Comparison of ENCODE assay signal across 8 cellular contexts in genomic region chr5:148730955-148731898, GRCh38.
DNase-seq lines count a peak whose midpoint lies in the region; ATAC-seq and TF ChIP-seq lines count a peak whose summit lies in the region.

No MANE protein-coding gene starts in this region.

- H3K4me3 Mint-ChIP-seq in CD8-positive, alpha-beta memory T cell, result peak overlapping the region; percentile 59 to 89 (median 79)
- peak overlapping the region; percentile 82 for H3K4me3 Mint-ChIP-seq in memory B cell

- H3K4me1 Mint-ChIP-seq in CD8-positive, alpha-beta memory T cell, result peaks cover 10 to 23% (median 18%) of the 10 kb centered on the region in 3 donors
- peaks cover 22% of the 10 kb centered on the region for H3K4me1 Mint-ChIP-seq in memory B cell

- ATAC-seq in GM19452 (IDR thresholded peaks at IDR 0.05; ENCODE audit: unreplicated experiment) (peak; percentile 94), HG03520 (IDR thresholded peaks at IDR 0.05; ENCODE audit: unreplicated experiment) (peak; percentile 88), memory B cell (ENCODE audit: low read depth) (peak; percentile 94)

- no peak overlapping the region for H3K4me3 ChIP-seq in CD8-positive, alpha-beta memory T cell (ENCODE audit: low read length)
- peak overlapping the region in 16 of 59 donors; percentile 2 to 35 (median 16) for H3K4me3 ChIP-seq in dorsolateral prefrontal cortex

- peak; percentile 38 to 76 (median 58) for DNase-seq in CD8-positive, alpha-beta memory T cell
- DNase-seq in NCI-H69 (lab: John Stamatoyannopoulos, UW) (peak; percentile 89), dorsolateral prefrontal cortex (peak in 9 of 10 donors; percentile 27 to 90 (median 65)), memory B cell (ENCODE audit: low spot score in 2 of 2) (peak; percentile 42 to 66)
- peak; percentile 59 for DNase-seq in activated CD4-positive, alpha-beta T cell treated with anti-CD3 and anti-CD28 coated beads, Interleukin-2, amount 50 U/mL, for 1 hour
- peak; percentile 22 to 52 for DNase-seq in stimulated activated CD8-positive, alpha-beta memory T cell treated with anti-CD3 and anti-CD28 coated beads, Interleukin-15, amount 100 ng/mL, for 48 hours (ENCODE audit: low read depth in 2 of 2)

- H3K4me1 ChIP-seq in CD8-positive, alpha-beta memory T cell (ENCODE audit: insufficient read depth, low read length), result no peaks in the 10 kb centered on the region

- CTCF ChIA-PET in CD8-positive, alpha-beta memory T cell (lab: Charles Lee), result interaction anchor here (0.6 to 15.9 kb wide), 43 partner anchors 8 to 614 kb away, joined by 3 to 249 read pairs (median 4); partner anchors contain the start of gene GRPEL2

- peaks cover 3 to 4% of the 10 kb centered on the region in 2 donors for H3K27me3 Mint-ChIP-seq in CD8-positive, alpha-beta memory T cell
- no peaks in the 10 kb centered on the region for H3K27me3 Mint-ChIP-seq in memory B cell

- H3K36me3 Mint-ChIP-seq in CD8-positive, alpha-beta memory T cell, result no peaks in the 10 kb centered on the region
- no peaks in the 10 kb centered on the region for H3K36me3 Mint-ChIP-seq in memory B cell

- POLR2A ChIA-PET in CD8-positive, alpha-beta memory T cell (lab: Charles Lee), result no interaction called here

- TF ChIP-seq CTCF in dorsolateral prefrontal cortex (IDR thresholded peaks at IDR 0.05 in 54 of 56, conservative IDR thresholded peaks at IDR 0.05 in 2 of 56; ENCODE audit: low read depth in 1 of 56, partially characterized antibody in 56 of 56), result peak in 55 of 56 donors; percentile 93 to 100 (median 99)

- H3K36me3 ChIP-seq in CD8-positive, alpha-beta memory T cell (ENCODE audit: insufficient read depth, low read length), result no peaks in the 10 kb centered on the region

- no peaks in the 10 kb centered on the region for H3K9me3 Mint-ChIP-seq in CD8-positive, alpha-beta memory T cell
- H3K9me3 Mint-ChIP-seq in memory B cell, result no peaks in the 10 kb centered on the region

- peak overlapping the region in 7 of 8 donors; percentile 23 to 83 (median 69) for H3K27ac Mint-ChIP-seq in CD8-positive, alpha-beta memory T cell
- peak overlapping the region; percentile 68 for H3K27ac Mint-ChIP-seq in memory B cell

- H3K9me3 ChIP-seq in CD8-positive, alpha-beta memory T cell (ENCODE audit: low read length), result no peaks in the 10 kb centered on the region

- intact Hi-C loops in dorsolateral prefrontal cortex (cut with DNase I), result loop anchor here (2.0 to 10.0 kb wide), 5 partner anchors 286 to 554 kb away; no protein-coding TSS in a partner anchor

- peak overlapping the region; percentile 10 for H3K27ac ChIP-seq in CD8-positive, alpha-beta memory T cell (ENCODE audit: low read depth, low read length)
- H3K27ac ChIP-seq in dorsolateral prefrontal cortex, result peak overlapping the region in 2 of 59 donors; percentile 0 to 34

- H3K27me3 ChIP-seq in CD8-positive, alpha-beta memory T cell (ENCODE audit: insufficient read depth, low read length, poor library complexity, severe bottlenecking), result no peaks in the 10 kb centered on the region
- H3K27me3 ChIP-seq in dorsolateral prefrontal cortex, result peaks cover 0 to 4% (median 0%) of the 10 kb centered on the region in 45 donors

Comparison
In these comparisons a context has a peak if more than half of its experiments do, and no peak if none do; other contexts are left out.
1. DNase-seq: peak in every context shown above with its lines; median percentile 89 in NCI-H69; 65 in dorsolateral prefrontal cortex; 59 in activated CD4-positive, alpha-beta T cell treated with anti-CD3 and anti-CD28 coated beads, Interleukin-2, amount 50 U/mL, for 1 hour; 58 in CD8-positive, alpha-beta memory T cell; 54 in memory B cell; 37 in stimulated activated CD8-positive, alpha-beta memory T cell treated with anti-CD3 and anti-CD28 coated beads, Interleukin-15, amount 100 ng/mL, for 48 hours.